Comparison of ENCODE assay signal across 1 cellular context in the genomic region with DNA sequence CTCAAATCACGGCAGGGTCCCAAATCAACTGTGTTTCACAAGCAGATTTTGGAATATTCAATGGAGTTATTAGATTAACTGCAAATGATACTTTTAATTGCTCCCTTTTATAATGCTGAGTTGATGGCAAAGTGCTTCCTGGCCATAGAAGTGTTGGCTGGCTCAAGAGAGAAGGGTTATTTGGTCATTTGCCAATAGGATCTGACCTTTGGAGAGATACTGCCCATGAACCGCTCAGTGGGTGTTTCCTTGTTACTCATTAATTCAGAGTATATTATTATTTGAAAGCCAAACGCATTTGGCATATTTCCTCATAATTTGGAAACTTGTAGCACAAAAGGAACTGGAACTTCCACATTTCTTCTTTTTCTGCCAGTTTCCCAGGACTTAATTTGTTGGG.
TF ChIP-seq lines count a peak whose summit lies in the region.

No MANE protein-coding gene starts in this region.

TF ChIP-seq in HepG2, 621 proteins besides CTCF, POLR2A, EP300 and RAD21 (continued from another document):
- TF ChIP-seq ZNF614 (CRISPR knock-in tag; IDR thresholded peaks at IDR 0.05; ENCODE audit: borderline replicate concordance) = no peak
- TF ChIP-seq KDM5B (CRISPR knock-in tag; IDR thresholded peaks at IDR 0.05; ENCODE audit: borderline replicate concordance) = no peak
- TF ChIP-seq ZNF639 (CRISPR knock-in tag; conservative IDR thresholded peaks at IDR 0.05) = no peak
- TF ChIP-seq, protein P1, sequence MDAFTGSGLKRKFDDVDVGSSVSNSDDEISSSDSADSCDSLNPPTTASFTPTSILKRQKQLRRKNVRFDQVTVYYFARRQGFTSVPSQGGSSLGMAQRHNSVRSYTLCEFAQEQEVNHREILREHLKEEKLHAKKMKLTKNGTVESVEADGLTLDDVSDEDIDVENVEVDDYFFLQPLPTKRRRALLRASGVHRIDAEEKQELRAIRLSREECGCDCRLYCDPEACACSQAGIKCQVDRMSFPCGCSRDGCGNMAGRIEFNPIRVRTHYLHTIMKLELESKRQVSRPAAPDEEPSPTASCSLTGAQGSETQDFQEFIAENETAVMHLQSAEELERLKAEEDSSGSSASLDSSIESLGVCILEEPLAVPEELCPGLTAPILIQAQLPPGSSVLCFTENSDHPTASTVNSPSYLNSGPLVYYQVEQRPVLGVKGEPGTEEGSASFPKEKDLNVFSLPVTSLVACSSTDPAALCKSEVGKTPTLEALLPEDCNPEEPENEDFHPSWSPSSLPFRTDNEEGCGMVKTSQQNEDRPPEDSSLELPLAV (CRISPR knock-in tag; conservative IDR thresholded peaks at IDR 0.05; ENCODE audit: low read depth) = no peak
